In the genomic region with DNA sequence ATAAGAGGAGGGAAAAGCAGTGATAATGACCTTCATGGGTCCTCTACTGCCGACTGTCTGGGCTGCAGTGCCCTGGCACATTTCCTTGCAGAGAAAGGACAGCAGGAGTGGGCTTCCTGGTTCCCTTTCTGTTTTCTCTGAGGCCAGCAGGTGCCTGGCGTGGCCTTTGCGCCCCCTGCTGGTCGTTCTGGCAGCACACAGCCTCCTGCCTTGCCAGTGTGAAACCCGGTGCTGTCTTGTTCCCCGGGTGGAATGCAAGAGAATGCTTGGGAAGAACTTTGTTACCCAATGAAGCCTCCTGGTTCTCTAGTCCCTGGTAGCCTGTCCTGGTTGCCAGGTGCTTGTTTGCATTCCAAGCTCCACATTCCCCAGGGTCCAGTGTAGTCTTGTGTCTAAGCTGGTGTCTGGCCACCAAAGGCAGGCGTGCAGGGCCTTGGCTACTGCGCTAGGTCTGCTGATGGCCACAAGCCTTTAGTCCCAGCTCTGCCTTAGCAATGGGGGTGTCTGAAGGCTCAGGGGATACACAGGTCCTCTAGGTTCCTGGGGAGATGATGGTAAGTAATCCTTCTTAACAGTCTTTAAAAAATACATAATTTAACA, we compare ENCODE assay signal across 8 cellular contexts.
DNase-seq lines count a peak whose midpoint lies in the region; ATAC-seq, FAIRE-seq and TF ChIP-seq lines count a peak whose summit lies in the region.

No MANE protein-coding gene starts in this region.

- H3K27ac Mint-ChIP-seq in WTC11: no peak overlapping the region

- H3K36me3 ChIP-seq in bronchial epithelial cell (ENCODE audit: control insufficient read depth, insufficient read depth, low read length): no peaks in the 10 kb centered on the region

- FAIRE-seq in bronchial epithelial cell (lab: Jason Lieb, UNC): peak; percentile 55

- peaks cover 61% of the 10 kb centered on the region for H3K9me3 Mint-ChIP-seq in WTC11

- POLR2A ChIA-PET in HEK293T (lab: Yijun Ruan, JAX): no interaction called here
- POLR2A ChIA-PET in WTC11 (lab: Charles Lee): no interaction called here

- peak; percentile 57 for DNase-seq in GM10266 (ENCODE audit: extremely low spot score)
- peak; percentile 64 for DNase-seq in HEK293T (ENCODE audit: extremely low spot score)
- peak; percentile 1 for DNase-seq in NCI-H1417 treated with DMSO at 0.1 percent for 48 hours (lab: John Stamatoyannopoulos, UW)
- peak; percentile 34 for DNase-seq in WTC11 (ENCODE audit: low spot score)
- no peak for DNase-seq in bronchial epithelial cell (ENCODE audit: low read depth)
- peak; percentile 80 for DNase-seq in left kidney (ENCODE audit: low read depth, low spot score)
- peak; percentile 30 to 58 (median 39) for DNase-seq in stimulated activated CD4-positive, alpha-beta T cell treated with anti-CD3 and anti-CD28 coated beads, TNF-alpha, amount 100 ng/mL, for 24 hours (ENCODE audit: low read depth in 3 of 3)
- DNase-seq in T1000 (lab: John Stamatoyannopoulos, UW): no peak

- ATAC-seq in WTC11: peak; percentile 62

- CTCF ChIA-PET in HEK293T (lab: Yijun Ruan, JAX) (no interaction called here), WTC11 (lab: Charles Lee) (no interaction called here)

- H3K27me3 ChIP-seq in bronchial epithelial cell (ENCODE audit: control insufficient read depth, insufficient read depth, low read length): no peaks in the 10 kb centered on the region

- TF ChIP-seq CTCF in GM10266 (IDR thresholded peaks at IDR 0.05; ENCODE audit: control insufficient read depth, insufficient read depth, low read depth, missing control alignments) (peak; percentile 96), WTC11 (IDR thresholded peaks at IDR 0.05) (peak; percentile 32; the same call in 1 of the 2 replicates), bronchial epithelial cell (IDR thresholded peaks at IDR 0.05; ENCODE audit: insufficient read depth, low read length, severe bottlenecking) (peak; percentile 60)

- H3K36me3 Mint-ChIP-seq in WTC11: peaks cover 65% of the 10 kb centered on the region

- H3K27me3 Mint-ChIP-seq in WTC11 (ENCODE audit: low read depth): peaks cover 9% of the 10 kb centered on the region

- no peaks in the 10 kb centered on the region for H3K4me1 Mint-ChIP-seq in WTC11

- H3K4me3 ChIP-seq in bronchial epithelial cell (ENCODE audit: low read depth, low read length): no peak overlapping the region

- no peak overlapping the region for H3K4me3 Mint-ChIP-seq in WTC11

TF ChIP-seq in HEK293T, 16 proteins besides CTCF, POLR2A, EP300 and RAD21:
- TF ChIP-seq FOXM1 (IDR thresholded peaks at IDR 0.05; ENCODE audit: borderline replicate concordance) (no peak), CTBP1 (IDR thresholded peaks at IDR 0.05; ENCODE audit: borderline replicate concordance) (no peak), HDGF (IDR thresholded peaks at IDR 0.05; ENCODE audit: borderline replicate concordance) (no peak), L3MBTL2 (conservative IDR thresholded peaks at IDR 0.05) (no peak), ELF4 (IDR thresholded peaks at IDR 0.05) (no peak), ARNT (IDR thresholded peaks at IDR 0.05) (no peak), SUZ12 (IDR thresholded peaks at IDR 0.05) (no peak)
- TF ChIP-seq, protein P1, sequence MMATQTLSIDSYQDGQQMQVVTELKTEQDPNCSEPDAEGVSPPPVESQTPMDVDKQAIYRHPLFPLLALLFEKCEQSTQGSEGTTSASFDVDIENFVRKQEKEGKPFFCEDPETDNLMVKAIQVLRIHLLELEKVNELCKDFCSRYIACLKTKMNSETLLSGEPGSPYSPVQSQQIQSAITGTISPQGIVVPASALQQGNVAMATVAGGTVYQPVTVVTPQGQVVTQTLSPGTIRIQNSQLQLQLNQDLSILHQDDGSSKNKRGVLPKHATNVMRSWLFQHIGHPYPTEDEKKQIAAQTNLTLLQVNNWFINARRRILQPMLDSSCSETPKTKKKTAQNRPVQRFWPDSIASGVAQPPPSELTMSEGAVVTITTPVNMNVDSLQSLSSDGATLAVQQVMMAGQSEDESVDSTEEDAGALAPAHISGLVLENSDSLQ (IDR thresholded peaks at IDR 0.05): no peak

TF ChIP-seq in WTC11, 78 proteins besides CTCF, POLR2A, EP300 and RAD21:
- TF ChIP-seq ETV6 (CRISPR knock-in tag; IDR thresholded peaks at IDR 0.05): no peak
- no peak for TF ChIP-seq TEAD1 (CRISPR knock-in tag; IDR thresholded peaks at IDR 0.05)
- TF ChIP-seq, protein P2, sequence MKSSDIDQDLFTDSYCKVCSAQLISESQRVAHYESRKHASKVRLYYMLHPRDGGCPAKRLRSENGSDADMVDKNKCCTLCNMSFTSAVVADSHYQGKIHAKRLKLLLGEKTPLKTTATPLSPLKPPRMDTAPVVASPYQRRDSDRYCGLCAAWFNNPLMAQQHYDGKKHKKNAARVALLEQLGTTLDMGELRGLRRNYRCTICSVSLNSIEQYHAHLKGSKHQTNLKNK (CRISPR knock-in tag; IDR thresholded peaks at IDR 0.05): no peak
- TF ChIP-seq EMX1 (CRISPR knock-in tag; IDR thresholded peaks at IDR 0.05): no peak
- TF ChIP-seq GRHL2 (CRISPR knock-in tag; IDR thresholded peaks at IDR 0.05; ENCODE audit: insufficient replicate concordance, severe bottlenecking): no peak
TF ChIP-seq in WTC11: peak in this region for 0.

Comparison
In these comparisons a context has a peak if more than half of its experiments do, and no peak if none do; other contexts are left out.
1. DNase-seq: peak in GM10266 (single experiment), HEK293T (single experiment), NCI-H1417 treated with DMSO at 0.1 percent for 48 hours (single experiment), WTC11 (single experiment), left kidney (single experiment) and stimulated activated CD4-positive, alpha-beta T cell treated with anti-CD3 and anti-CD28 coated beads, TNF-alpha, amount 100 ng/mL, for 24 hours (3 of 3); none in bronchial epithelial cell (single experiment) and T1000 (single experiment).
2. CTCF ChIP-seq: peak in every context shown above with its lines; median percentile 96 in GM10266; 60 in bronchial epithelial cell; 32 in WTC11.